In the genomic region with DNA sequence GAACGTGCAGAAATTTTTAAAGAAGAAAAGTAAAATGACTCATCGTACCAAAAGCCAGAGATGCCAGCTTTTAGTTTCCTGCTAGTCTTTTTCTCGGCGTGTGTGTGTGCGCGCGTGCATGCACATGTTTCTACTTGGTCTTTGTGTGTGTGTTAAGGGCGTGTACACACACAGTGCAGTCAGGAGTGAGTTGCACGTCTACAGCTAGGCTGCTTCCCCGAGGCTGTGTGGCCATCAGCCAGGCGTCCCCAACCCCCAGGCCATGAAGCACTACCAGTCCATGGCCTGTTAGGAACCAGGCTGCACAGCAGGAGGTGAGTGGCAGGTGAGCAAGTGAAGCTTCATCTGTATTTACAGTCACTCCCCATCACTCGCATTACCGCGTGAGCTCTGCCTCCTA, we compare ENCODE assay signal across 1 cellular context.
TF ChIP-seq lines count a peak whose summit lies in the region.

No MANE protein-coding gene starts in this region.

TF ChIP-seq in HepG2, 621 proteins besides CTCF, POLR2A, EP300 and RAD21:
- no peak for TF ChIP-seq ARID4A (CRISPR knock-in tag; IDR thresholded peaks at IDR 0.05; ENCODE audit: borderline replicate concordance)
- no peak for TF ChIP-seq RBM39 (IDR thresholded peaks at IDR 0.05; ENCODE audit: low read depth, low read length, poor library complexity, severe bottlenecking)
- TF ChIP-seq ZKSCAN5 (CRISPR knock-in tag; IDR thresholded peaks at IDR 0.05): no peak
- TF ChIP-seq, protein P1, sequence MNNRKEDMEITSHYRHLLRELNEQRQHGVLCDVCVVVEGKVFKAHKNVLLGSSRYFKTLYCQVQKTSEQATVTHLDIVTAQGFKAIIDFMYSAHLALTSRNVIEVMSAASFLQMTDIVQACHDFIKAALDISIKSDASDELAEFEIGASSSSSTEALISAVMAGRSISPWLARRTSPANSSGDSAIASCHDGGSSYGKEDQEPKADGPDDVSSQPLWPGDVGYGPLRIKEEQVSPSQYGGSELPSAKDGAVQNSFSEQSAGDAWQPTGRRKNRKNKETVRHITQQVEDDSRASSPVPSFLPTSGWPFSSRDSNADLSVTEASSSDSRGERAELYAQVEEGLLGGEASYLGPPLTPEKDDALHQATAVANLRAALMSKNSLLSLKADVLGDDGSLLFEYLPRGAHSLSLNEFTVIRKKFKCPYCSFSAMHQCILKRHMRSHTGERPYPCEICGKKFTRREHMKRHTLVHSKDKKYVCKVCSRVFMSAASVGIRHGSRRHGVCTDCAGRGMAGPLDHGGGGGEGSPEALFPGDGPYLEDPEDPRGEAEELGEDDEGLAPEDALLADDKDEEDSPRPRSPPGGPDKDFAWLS (CRISPR knock-in tag; IDR thresholded peaks at IDR 0.05; ENCODE audit: borderline replicate concordance): no peak
- TF ChIP-seq ZHX2 (IDR thresholded peaks at IDR 0.05; ENCODE audit: low read depth): no peak
- no peak for TF ChIP-seq ZHX2 (CRISPR knock-in tag; IDR thresholded peaks at IDR 0.05; ENCODE audit: borderline replicate concordance)
- TF ChIP-seq, protein P2, sequence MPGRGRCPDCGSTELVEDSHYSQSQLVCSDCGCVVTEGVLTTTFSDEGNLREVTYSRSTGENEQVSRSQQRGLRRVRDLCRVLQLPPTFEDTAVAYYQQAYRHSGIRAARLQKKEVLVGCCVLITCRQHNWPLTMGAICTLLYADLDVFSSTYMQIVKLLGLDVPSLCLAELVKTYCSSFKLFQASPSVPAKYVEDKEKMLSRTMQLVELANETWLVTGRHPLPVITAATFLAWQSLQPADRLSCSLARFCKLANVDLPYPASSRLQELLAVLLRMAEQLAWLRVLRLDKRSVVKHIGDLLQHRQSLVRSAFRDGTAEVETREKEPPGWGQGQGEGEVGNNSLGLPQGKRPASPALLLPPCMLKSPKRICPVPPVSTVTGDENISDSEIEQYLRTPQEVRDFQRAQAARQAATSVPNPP (CRISPR knock-in tag; IDR thresholded peaks at IDR 0.05): no peak
- TF ChIP-seq ZSCAN31 (CRISPR knock-in tag; IDR thresholded peaks at IDR 0.05; ENCODE audit: low read depth): no peak
- TF ChIP-seq MLXIP (CRISPR knock-in tag; IDR thresholded peaks at IDR 0.05; ENCODE audit: borderline replicate concordance): no peak
- TF ChIP-seq, protein P3, sequence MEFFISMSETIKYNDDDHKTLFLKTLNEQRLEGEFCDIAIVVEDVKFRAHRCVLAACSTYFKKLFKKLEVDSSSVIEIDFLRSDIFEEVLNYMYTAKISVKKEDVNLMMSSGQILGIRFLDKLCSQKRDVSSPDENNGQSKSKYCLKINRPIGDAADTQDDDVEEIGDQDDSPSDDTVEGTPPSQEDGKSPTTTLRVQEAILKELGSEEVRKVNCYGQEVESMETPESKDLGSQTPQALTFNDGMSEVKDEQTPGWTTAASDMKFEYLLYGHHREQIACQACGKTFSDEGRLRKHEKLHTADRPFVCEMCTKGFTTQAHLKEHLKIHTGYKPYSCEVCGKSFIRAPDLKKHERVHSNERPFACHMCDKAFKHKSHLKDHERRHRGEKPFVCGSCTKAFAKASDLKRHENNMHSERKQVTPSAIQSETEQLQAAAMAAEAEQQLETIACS (CRISPR knock-in tag; IDR thresholded peaks at IDR 0.05): no peak
- no peak for TF ChIP-seq HDAC1 (CRISPR knock-in tag; IDR thresholded peaks at IDR 0.05)
- no peak for TF ChIP-seq MED13 (CRISPR knock-in tag; IDR thresholded peaks at IDR 0.05)
